In genomic region chr3:176376531-176376930, GRCh38 we compare ENCODE assay signal across 19 cellular contexts.
DNase-seq lines count a peak whose midpoint lies in the region; ATAC-seq and TF ChIP-seq lines count a peak whose summit lies in the region.
"Had no signal": no experiment of that assay in that cellular context is flagged by ENCODE, and none has a peak within 500 bp of the region (broad histone marks: within the 10 kb centered on the region; RNA-seq: fewer than 3 reads in every experiment).

No MANE protein-coding gene starts in this region.

- no peak for TF ChIP-seq CTCF in VCaP (conservative IDR thresholded peaks at IDR 0.05)

- H3K27ac ChIP-seq in VCaP, result peak overlapping the region; percentile 31; the same call in 1 of the 2 replicates
- H3K27ac ChIP-seq: SK-N-MC had no signal

- ATAC-seq in HG02623 (IDR thresholded peaks at IDR 0.05; ENCODE audit: unreplicated experiment) (no peak), GM18511 (IDR thresholded peaks at IDR 0.05; ENCODE audit: unreplicated experiment) (no peak)

- DNase-seq in NCI-H2107 treated with DMSO at 0.1 percent for 48 hours (lab: John Stamatoyannopoulos, UW; ENCODE audit: unreplicated experiment) (peak; percentile 61), NCI-H2107 (lab: John Stamatoyannopoulos, UW) (no peak), NCI-H1105 (lab: John Stamatoyannopoulos, UW) (peak; percentile 98), NCI-H2081 treated with DMSO at 0.1 percent for 48 hours (lab: John Stamatoyannopoulos, UW) (peak; percentile 41), AG08396 (ENCODE audit: low spot score) (no peak)
- DNase-seq: 8988T, Caco-2, GF-D8, H9, Karpas-422, MM.1S, NCI-H2171 treated with DMSO at 0.1 percent for 48 hours, NCI-H510A treated with DMSO at 0.1 percent for 48 hours, OCI-M1, SHP77 had no signal

Comparison
In these comparisons a context has a peak if more than half of its experiments do, and no peak if none do; other contexts are left out.
1. DNase-seq: peak in NCI-H2107 treated with DMSO at 0.1 percent for 48 hours (single experiment), NCI-H1105 (single experiment) and NCI-H2081 treated with DMSO at 0.1 percent for 48 hours (single experiment); none in NCI-H2107 (single experiment) and AG08396 (single experiment).